8 cellular contexts compared by ENCODE assay signal in the genomic region with DNA sequence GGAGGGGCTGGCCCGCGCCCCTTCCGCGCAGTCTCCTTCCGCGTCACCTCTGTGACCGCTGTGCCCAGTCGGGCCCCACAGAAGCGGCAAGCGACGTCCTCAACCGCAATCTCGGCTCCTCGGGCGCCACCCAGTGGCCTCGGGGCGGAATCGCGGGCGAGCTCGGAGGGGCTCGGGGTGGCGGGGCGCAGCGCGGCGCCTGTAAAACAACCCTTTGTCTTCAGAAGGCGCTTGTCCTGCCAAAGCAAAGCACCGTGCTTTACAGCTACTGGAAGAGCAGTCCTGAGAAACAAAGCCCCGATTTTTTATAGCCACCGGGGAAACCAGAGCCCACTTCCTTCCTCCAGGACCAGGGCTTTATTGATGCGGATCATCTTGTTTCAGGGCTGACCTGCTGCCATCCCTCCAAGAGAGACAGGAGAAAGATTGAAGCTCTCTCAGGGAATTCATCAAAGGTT. TPM values are rescaled to one million over a fixed set of nuclear protein-coding genes. Genes with fewer than 3 reads are reported as not detected.
DNase-seq lines count a peak whose midpoint lies in the region; ATAC-seq, FAIRE-seq and TF ChIP-seq lines count a peak whose summit lies in the region.

No MANE protein-coding gene starts in this region.

- H3K27ac ChIP-seq in adrenal gland: peak overlapping the region in 2 of 5 donors; percentile 38 to 48
- H3K27ac ChIP-seq in left ventricle myocardium inferior (replicated peaks): peak overlapping the region; percentile 56
- peak overlapping the region; percentile 64 to 77 for H3K27ac ChIP-seq in prostate gland

- H3K36me3 ChIP-seq in adrenal gland (replicated peaks in 1 of 2) (no peaks in the 10 kb centered on the region), left ventricle myocardium inferior (no peaks in the 10 kb centered on the region), prostate gland (no peaks in the 10 kb centered on the region)

- H3K4me3 ChIP-seq in adrenal gland (peak overlapping the region in 3 of 4 donors; percentile 18 to 53 (median 28)), left ventricle myocardium inferior (peak overlapping the region; percentile 62), prostate gland (peak overlapping the region; percentile 20 to 25)

- ATAC-seq in HG02642 (IDR thresholded peaks at IDR 0.05; ENCODE audit: poor library complexity, unreplicated experiment): peak; percentile 88

- H3K4me1 ChIP-seq in adrenal gland (replicated peaks in 1 of 2) (no peaks in the 10 kb centered on the region), left ventricle myocardium inferior (peaks cover 7% of the 10 kb centered on the region), prostate gland (replicated peaks) (no peaks in the 10 kb centered on the region)

- FAIRE-seq in urothelium cell line (lab: Jason Lieb, UNC): no peak

- TF ChIP-seq POLR2A in adrenal gland (IDR thresholded peaks at IDR 0.05): no peak
- TF ChIP-seq POLR2A in prostate gland (IDR thresholded peaks at IDR 0.05): no peak

- intact Hi-C loops in adrenal gland (cut with DNase I) (loop anchor here in 1 of 2 donors (10.0 kb wide), 2 partner anchors 142 to 332 kb away; no protein-coding TSS in a partner anchor), left ventricle myocardium inferior (cut with micrococcal nuclease) (no loop called here), prostate gland (cut with DNase I) (loop anchor here (10.0 kb wide), 1 partner anchor 472 kb away; no protein-coding TSS in a partner anchor)

- 0 to 1% (median 1%) methylated on average over 17 to 32 of the region's 32 CpGs for WGBS in adrenal gland, 4 donors
- WGBS in prostate gland: under 1% methylated on average over 21 of the region's 32 CpGs

- peak; percentile 63 for DNase-seq in NCI-H1105 (lab: John Stamatoyannopoulos, UW)
- DNase-seq in SW480 (ENCODE audit: low spot score): peak; percentile 78
- peak; percentile 69 to 88 (median 82) for DNase-seq in adrenal gland
- peak; percentile 83 for DNase-seq in left ventricle myocardium inferior
- DNase-seq in prostate gland (ENCODE audit: low spot score): peak; percentile 75
- DNase-seq in urothelium cell line (ENCODE audit: low spot score): peak; percentile 85

- H3K27me3 ChIP-seq in adrenal gland: no peaks in the 10 kb centered on the region
- no peaks in the 10 kb centered on the region for H3K27me3 ChIP-seq in left ventricle myocardium inferior (ENCODE audit: low read depth)
- no peaks in the 10 kb centered on the region for H3K27me3 ChIP-seq in prostate gland (replicated peaks; ENCODE audit: insufficient read depth)

- H3K9me3 ChIP-seq in adrenal gland (replicated peaks in 1 of 3): no peaks in the 10 kb centered on the region
- H3K9me3 ChIP-seq in left ventricle myocardium inferior (replicated peaks): no peaks in the 10 kb centered on the region
- H3K9me3 ChIP-seq in prostate gland: no peaks in the 10 kb centered on the region

- TF ChIP-seq CTCF in GM12873 (IDR thresholded peaks at IDR 0.05; ENCODE audit: insufficient read depth, low read depth, low read length, missing control alignments): peak; percentile 85
- peak; percentile 57 to 95 (median 78) for TF ChIP-seq CTCF in adrenal gland (IDR thresholded peaks at IDR 0.05)
- peak; percentile 97 for TF ChIP-seq CTCF in left ventricle myocardium inferior (IDR thresholded peaks at IDR 0.05; ENCODE audit: borderline replicate concordance)
- peak; percentile 71 to 94 (median 88) for TF ChIP-seq CTCF in prostate gland (IDR thresholded peaks at IDR 0.05)

RNA-seq across cellular contexts. Expression of a gene that starts 37.3 kb away (rescaled TPM):
- total RNA-seq in adrenal gland (10 to 100 TPM; 11.5 to 24.4 (median 16.0) TPM), left ventricle myocardium inferior (8.5 TPM), prostate gland (10 to 100 TPM; 22.5 to 27.5 TPM)
- polyA plus RNA-seq in adrenal gland: 10 to 100 TPM in 2 of 3 donors, 1 to 10 TPM in 1; 8.6 to 14.4 (median 10.5) TPM
